19 cellular contexts compared by ENCODE assay signal in genomic region chr19:53010494-53010893, GRCh38. TPM values are rescaled to one million over a fixed set of nuclear protein-coding genes. Genes with fewer than 3 reads are reported as not detected.
DNase-seq lines count a peak whose midpoint lies in the region; FAIRE-seq and TF ChIP-seq lines count a peak whose summit lies in the region.
"Had no signal": no experiment of that assay in that cellular context is flagged by ENCODE, and none has a peak within 500 bp of the region (broad histone marks: within the 10 kb centered on the region; RNA-seq: fewer than 3 reads in every experiment).

No MANE protein-coding gene starts in this region.

- CTCF ChIA-PET in H1 (lab: Charles Lee; ENCODE audit: partially characterized antibody), result interaction anchor here (0.6 to 3.9 kb wide), 12 partner anchors 9 to 646 kb away, joined by 3 to 43 read pairs (median 3); no protein-coding TSS in a partner anchor

- H3K79me1 ChIP-seq in H1 (ENCODE audit: low read depth, low read length), result no peaks in the 10 kb centered on the region
- H3K79me1 ChIP-seq in mesendoderm (ENCODE audit: low read length), result no peaks in the 10 kb centered on the region

- H3K36me3 ChIP-seq in H1 (ENCODE audit: control insufficient read depth in 2 of 4, insufficient read depth in 4 of 4, low read length in 3 of 4) (no peaks in the 10 kb centered on the region), mesendoderm (ENCODE audit: control insufficient read depth, insufficient read depth, low read length) (no peaks in the 10 kb centered on the region), MG63 (no peaks in the 10 kb centered on the region)

- in situ Hi-C loops in GM13976 (cut with MboI; ENCODE audit: low sequenced_read_pairs, unreplicated experiment), result no loop called here

- H3K23ac ChIP-seq in H1 (ENCODE audit: insufficient read length) (no peak overlapping the region), mesendoderm (ENCODE audit: low read length) (no peak overlapping the region)

- H3K27me3 ChIP-seq in H1 (replicated peaks in 1 of 4; ENCODE audit: control insufficient read depth in 3 of 4, extremely low read depth in 1 of 4, insufficient read depth in 3 of 4, low read length in 3 of 4) (no peaks in the 10 kb centered on the region), mesendoderm (ENCODE audit: insufficient read depth, low read length, poor library complexity) (no peaks in the 10 kb centered on the region), MG63 (no peaks in the 10 kb centered on the region)

- TF ChIP-seq RAD21 in H1 (IDR thresholded peaks at IDR 0.05 in 1 of 2, conservative IDR thresholded peaks at IDR 0.05 in 1 of 2; ENCODE audit: low read depth in 2 of 2, low read length in 2 of 2), result peak; percentile 35 to 56

- 54% methylated on average over 9 of the region's 9 CpGs; no CpG with 5 or more reads in 1 of the 2 experiments for WGBS in H1 (ENCODE audit: extremely low coverage in 1 of 2, insufficient coverage in 1 of 2, insufficient read length in 1 of 2, insufficient replicate concordance in 2 of 2, low coverage in 1 of 2, low lambda C conversion rate in 2 of 2, missing lambda C conversion rate in 1 of 2), 2 experiments
- WGBS in mesendoderm (ENCODE audit: extremely low coverage, insufficient coverage, low lambda C conversion rate), result no CpG with 5 or more reads among the region's 9 CpGs

- H2BK15ac ChIP-seq in H1 (ENCODE audit: low read length) (no peak overlapping the region), mesendoderm (replicated peaks; ENCODE audit: low read depth) (no peak overlapping the region)

- H3K27ac ChIP-seq in H1 (ENCODE audit: low read depth, low read length) (no peak overlapping the region), mesendoderm (ENCODE audit: low read depth, low read length) (no peak overlapping the region)
- H3K27ac ChIP-seq: 22Rv1 had no signal

- H2BK5ac ChIP-seq in H1 (ENCODE audit: low read depth, low read length) (no peak overlapping the region), mesendoderm (ENCODE audit: low read length) (no peak overlapping the region)

- H2BK120ac ChIP-seq in H1 (replicated peaks; ENCODE audit: low read depth, low read length), result no peak overlapping the region
- H2BK120ac ChIP-seq in mesendoderm (ENCODE audit: low read depth, low read length), result no peak overlapping the region

- H3K4me1 ChIP-seq in H1 (replicated peaks in 1 of 4; ENCODE audit: control insufficient read depth in 3 of 4, insufficient read depth in 4 of 4, low read length in 3 of 4), result no peaks in the 10 kb centered on the region; a peak in 2 of 7 replicates
- no peaks in the 10 kb centered on the region for H3K4me1 ChIP-seq in mesendoderm (ENCODE audit: control insufficient read depth, low read depth, low read length)
- H3K4me1 ChIP-seq: Caco-2 had no signal

- no peak overlapping the region for H3K4ac ChIP-seq in H1 (replicated peaks; ENCODE audit: insufficient read length, low read depth, low read length)
- no peak overlapping the region for H3K4ac ChIP-seq in mesendoderm (ENCODE audit: low read depth, low read length)

- H4K5ac ChIP-seq in H1 (ENCODE audit: insufficient read length, low read depth, low read length), result no peak overlapping the region
- no peak overlapping the region for H4K5ac ChIP-seq in mesendoderm (ENCODE audit: low read length)

- H3K56ac ChIP-seq in H1 (replicated peaks; ENCODE audit: insufficient read length, low read depth, low read length) (no peak overlapping the region), mesendoderm (ENCODE audit: low read length) (no peak overlapping the region)

- no peaks in the 10 kb centered on the region for H3K23me2 ChIP-seq in H1 (ENCODE audit: low read depth, low read length)

- no peak overlapping the region for H4K91ac ChIP-seq in H1 (replicated peaks; ENCODE audit: insufficient read length, low read length)

- no peak for TF ChIP-seq EP300 in H1 (IDR thresholded peaks at IDR 0.05; ENCODE audit: borderline replicate concordance in 1 of 2, low read depth in 2 of 2, low read length in 2 of 2)

- H4K20me1 ChIP-seq in H1 (replicated peaks in 1 of 2; ENCODE audit: control insufficient read depth in 1 of 2, insufficient read depth in 2 of 2, low read length in 2 of 2), result no peaks in the 10 kb centered on the region

- FAIRE-seq in H1 (lab: Jason Lieb, UNC), result no peak
- FAIRE-seq: GM12878 had no signal

- H3K4me2 ChIP-seq in H1 (ENCODE audit: insufficient read depth in 1 of 2, low read depth in 2 of 2, low read length in 2 of 2), result no peak overlapping the region
- no peak overlapping the region for H3K4me2 ChIP-seq in mesendoderm (ENCODE audit: low read length)

- TF ChIP-seq CTCF in H1 (IDR thresholded peaks at IDR 0.05; ENCODE audit: control extremely low read depth in 1 of 3, insufficient read depth in 1 of 3, low read depth in 1 of 3, low read length in 3 of 3) (peak; percentile 56 to 61 (median 57)), GM13976 (IDR thresholded peaks at IDR 0.05; ENCODE audit: borderline replicate concordance, control extremely low read depth, extremely low read depth, insufficient read depth, missing control alignments) (no peak)

- H3K79me2 ChIP-seq in H1 (ENCODE audit: control insufficient read depth in 1 of 2, insufficient read depth in 2 of 2, low read length in 2 of 2) (no peaks in the 10 kb centered on the region), mesendoderm (ENCODE audit: control insufficient read depth, insufficient read depth, low read length) (no peaks in the 10 kb centered on the region)

- H3K18ac ChIP-seq in H1 (ENCODE audit: extremely low read depth, low read length) (no peak overlapping the region), mesendoderm (ENCODE audit: low read length) (no peak overlapping the region)

- no peak overlapping the region for H2BK12ac ChIP-seq in H1 (ENCODE audit: low read depth, low read length)

- H3K9ac ChIP-seq in H1 (replicated peaks in 1 of 4; ENCODE audit: extremely low read depth in 1 of 4, low read depth in 3 of 4, low read length in 3 of 4) (no peak overlapping the region), mesendoderm (ENCODE audit: low read length) (no peak overlapping the region)

- no peak overlapping the region for H2BK20ac ChIP-seq in H1 (ENCODE audit: low read length)

- no peak overlapping the region for H4K8ac ChIP-seq in H1 (ENCODE audit: extremely low read depth, insufficient read depth, low read length)
- H4K8ac ChIP-seq in mesendoderm (ENCODE audit: low read depth, low read length), result no peak overlapping the region

- no peak for TF ChIP-seq POLR2A in H1 (IDR thresholded peaks at IDR 0.05; ENCODE audit: control extremely low read depth in 1 of 2, low read depth in 2 of 2, low read length in 2 of 2)

- H3K4me3 ChIP-seq in H1 (ENCODE audit: extremely low read depth in 1 of 4, insufficient read depth in 2 of 4, low read depth in 3 of 4, low read length in 4 of 4) (no peak overlapping the region), mesendoderm (ENCODE audit: low read length) (no peak overlapping the region), MG63 (no peak overlapping the region)
- H3K4me3 ChIP-seq: GM12878 had no signal

- no peak overlapping the region for H2AFZ ChIP-seq in H1 (ENCODE audit: low read length)

- no peak overlapping the region for H2AK5ac ChIP-seq in H1 (ENCODE audit: low read depth, low read length)
- H2AK5ac ChIP-seq in mesendoderm (ENCODE audit: low read length), result no peak overlapping the region

- POLR2A ChIA-PET in H1 (lab: Charles Lee; ENCODE audit: partially characterized antibody), result interaction anchor here (0.7 kb wide), 1 partner anchor 13 kb away, joined by 3 read pairs; no protein-coding TSS in a partner anchor

- H3K14ac ChIP-seq in H1 (ENCODE audit: insufficient read length), result no peak overlapping the region

- DNase-seq in DMS53 (lab: John Stamatoyannopoulos, UW) (peak; percentile 11), DMS53 treated with DMSO at 0.1 percent for 48 hours (lab: John Stamatoyannopoulos, UW; ENCODE audit: unreplicated experiment) (no peak), H1 (ENCODE audit: low read depth in 1 of 2, low spot score in 2 of 2) (peak in 1 of 2 experiments; percentile 67), mesendoderm (peak; percentile 72), GM13976 (ENCODE audit: low spot score) (no peak), MG63 (no peak)
- no peak for DNase-seq in activated CD4-positive, CD25-positive, alpha-beta regulatory T cell treated with anti-CD3 and anti-CD28 coated beads, Interleukin-2, amount 50 U/mL, for 72 hours
- DNase-seq: Caco-2; CD8-positive, alpha-beta memory T cell; GOT3; IMR-90; KBM-7 had no signal

- H3K9me3 ChIP-seq in H1 (ENCODE audit: insufficient read depth in 2 of 2, low read depth in 1 of 2, low read length in 1 of 2), result no peaks in the 10 kb centered on the region
- no peaks in the 10 kb centered on the region for H3K9me3 ChIP-seq in MG63

RNA-seq across cellular contexts. Expression of gene ERVV-1, which starts 3.2 kb away (rescaled TPM):
- not detected in 2 replicates for total RNA-seq in H1 (2021; fragmentation: NEBNext Ultra II Directional; extraction: Animal tissue kit (Norgen Biotek cat#: 25700))
- not detected in 2 replicates for polyA plus RNA-seq in H1 (2011; rRNA removed)
- not detected for polyA plus RNA-seq in H1 (2011; cell fraction: cytosol; rRNA removed)
- polyA plus RNA-seq in H1 (2011; cell fraction: nucleus; rRNA removed), result not detected
- polyA plus RNA-seq in H1 (2012, experiment 1 of 2), result not detected in 4 replicates
- polyA plus RNA-seq in H1 (2012, experiment 2 of 2), result not detected
- 0.02 TPM for polyA plus RNA-seq in H1 (2013, experiment 1 of 2)
- polyA plus RNA-seq in H1 (2013, experiment 2 of 2), result not detected
- not detected in 2 replicates for polyA minus RNA-seq in H1 (2011; rRNA and poly(A)+ RNA removed)
- not detected for polyA minus RNA-seq in H1 (2011; cell fraction: cytosol; rRNA and poly(A)+ RNA removed)
- polyA minus RNA-seq in H1 (2011; cell fraction: nucleus; rRNA and poly(A)+ RNA removed), result not detected
- polyA plus RNA-seq in mesendoderm (2013, experiment 1 of 2), result not detected
- not detected for polyA plus RNA-seq in mesendoderm (2013, experiment 2 of 2)
- total RNA-seq in MG63 (2014; rRNA removed; shearing (Covaris generic); ENCODE audit: low replicate concordance), result not detected in 2 replicates
- total RNA-seq: A673; Caco-2; CD8-positive, alpha-beta memory T cell; Daoy; G401; GM12878; IMR-90 had no signal
- polyA plus RNA-seq: BJ; CD14-positive monocyte; CD8-positive, alpha-beta memory T cell; IMR-90 had no signal

RNA-seq across cellular contexts. Expression of gene ERVV-2, which starts 34.0 kb away (rescaled TPM):
- total RNA-seq in H1 (2021; fragmentation: NEBNext Ultra II Directional; extraction: Animal tissue kit (Norgen Biotek cat#: 25700)), result not detected in 2 replicates
- 0.03 TPM in 1 of 2 replicates, not detected in the other for polyA plus RNA-seq in H1 (2011; rRNA removed)
- polyA plus RNA-seq in H1 (2011; cell fraction: cytosol; rRNA removed), result 0.04 TPM
- polyA plus RNA-seq in H1 (2011; cell fraction: nucleus; rRNA removed), result not detected
- not detected in 4 replicates for polyA plus RNA-seq in H1 (2012, experiment 1 of 2)
- not detected for polyA plus RNA-seq in H1 (2012, experiment 2 of 2)
- 0.08 TPM for polyA plus RNA-seq in H1 (2013, experiment 1 of 2)
- 0.07 TPM for polyA plus RNA-seq in H1 (2013, experiment 2 of 2)
- not detected in 2 replicates for polyA minus RNA-seq in H1 (2011; rRNA and poly(A)+ RNA removed)
- polyA minus RNA-seq in H1 (2011; cell fraction: cytosol; rRNA and poly(A)+ RNA removed), result not detected
- polyA minus RNA-seq in H1 (2011; cell fraction: nucleus; rRNA and poly(A)+ RNA removed), result not detected
- 0.01 TPM for polyA plus RNA-seq in mesendoderm (2013, experiment 1 of 2)
- polyA plus RNA-seq in mesendoderm (2013, experiment 2 of 2), result not detected
- total RNA-seq in MG63 (2014; rRNA removed; shearing (Covaris generic); ENCODE audit: low replicate concordance), result not detected in 2 replicates
- total RNA-seq: A673; CD8-positive, alpha-beta memory T cell; Daoy; G401; GM12878; IMR-90 had no signal
- polyA plus RNA-seq: BJ; CD14-positive monocyte; CD8-positive, alpha-beta memory T cell; IMR-90 had no signal

RNA-seq across cellular contexts. Expression of gene ZNF816, which starts 47.8 kb away (rescaled TPM):
- 12.2 and 13.2 TPM in 2 replicates for total RNA-seq in H1 (2021; fragmentation: NEBNext Ultra II Directional; extraction: Animal tissue kit (Norgen Biotek cat#: 25700))
- 2.4 and 2.7 TPM in 2 replicates for polyA plus RNA-seq in H1 (2011; rRNA removed)
- 4.5 TPM for polyA plus RNA-seq in H1 (2011; cell fraction: cytosol; rRNA removed)
- 2.7 TPM for polyA plus RNA-seq in H1 (2011; cell fraction: nucleus; rRNA removed)
- polyA plus RNA-seq in H1 (2012, experiment 1 of 2), result 4.8 to 10.1 TPM (median 5.3 TPM) in 4 replicates
- 1.4 TPM for polyA plus RNA-seq in H1 (2012, experiment 2 of 2)
- 7.3 TPM for polyA plus RNA-seq in H1 (2013, experiment 1 of 2)
- polyA plus RNA-seq in H1 (2013, experiment 2 of 2), result 6.4 TPM
- polyA minus RNA-seq in H1 (2011; rRNA and poly(A)+ RNA removed), result 12.2 and 21.9 TPM in 2 replicates
- 12.7 TPM for polyA minus RNA-seq in H1 (2011; cell fraction: cytosol; rRNA and poly(A)+ RNA removed)
- 19.6 TPM for polyA minus RNA-seq in H1 (2011; cell fraction: nucleus; rRNA and poly(A)+ RNA removed)
- 7.2 TPM for polyA plus RNA-seq in mesendoderm (2013, experiment 1 of 2)
- polyA plus RNA-seq in mesendoderm (2013, experiment 2 of 2), result 8.0 TPM
- total RNA-seq in MG63 (2014; rRNA removed; shearing (Covaris generic); ENCODE audit: low replicate concordance), result 0.63 and 3.3 TPM in 2 replicates

Comparison
In these comparisons a context has a peak if more than half of its experiments do, and no peak if none do; other contexts are left out.
1. DNase-seq: peak in DMS53 (single experiment) and mesendoderm (single experiment); none in DMS53 treated with DMSO at 0.1 percent for 48 hours (single experiment), GM13976 (single experiment), MG63 (single experiment) and activated CD4-positive, CD25-positive, alpha-beta regulatory T cell treated with anti-CD3 and anti-CD28 coated beads, Interleukin-2, amount 50 U/mL, for 72 hours (single experiment).